8 cellular contexts compared by ENCODE assay signal in the genomic region with DNA sequence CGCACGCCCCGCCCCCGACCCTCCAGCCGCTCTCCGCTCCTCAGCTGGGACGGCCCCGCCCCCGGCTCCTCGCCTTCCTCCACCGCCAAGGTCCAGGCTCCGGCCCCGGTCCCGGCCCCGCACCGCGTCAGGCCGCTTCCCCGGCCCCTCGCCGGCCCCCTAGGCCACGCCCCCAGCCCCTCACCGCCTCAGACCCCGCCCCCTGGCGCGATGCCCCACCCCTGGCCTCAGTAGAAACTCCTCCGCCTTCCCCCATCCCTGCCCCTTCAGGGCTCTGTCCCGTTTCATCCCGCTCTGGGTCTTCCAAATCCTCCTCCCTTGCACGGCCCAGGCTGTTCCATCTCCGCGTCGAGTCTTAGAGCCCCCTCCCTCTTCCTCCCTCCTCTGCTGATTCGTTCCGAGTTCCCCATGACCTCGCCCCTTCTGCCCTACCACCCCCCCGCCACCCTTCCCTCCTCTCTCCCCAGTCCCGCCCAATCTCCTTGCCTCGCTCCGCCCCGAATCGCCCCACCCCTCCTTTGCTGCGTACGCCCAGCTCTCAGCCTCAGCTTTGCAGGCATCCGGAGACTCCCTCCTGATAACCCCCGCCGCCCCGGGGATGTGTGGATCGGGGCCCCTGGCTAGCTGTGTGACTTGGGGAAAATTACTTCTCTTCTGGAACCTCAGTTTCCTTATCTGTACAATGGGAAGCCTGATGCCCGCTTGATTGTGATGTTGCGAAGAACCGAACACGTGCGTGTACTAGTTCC. TPM values are rescaled to one million over a fixed set of nuclear protein-coding genes. Genes with fewer than 3 reads are reported as not detected.
DNase-seq lines count a peak whose midpoint lies in the region; ATAC-seq, FAIRE-seq and TF ChIP-seq lines count a peak whose summit lies in the region.

No MANE protein-coding gene starts in this region.

- no peak for TF ChIP-seq POLR2A in GM12891 (IDR thresholded peaks at IDR 0.05; ENCODE audit: low read depth, low read length)
- TF ChIP-seq POLR2A in esophagus squamous epithelium (IDR thresholded peaks at IDR 0.05), result no peak

- peak overlapping the region; percentile 57 to 97 (median 90) for H3K4me3 ChIP-seq in esophagus squamous epithelium
- H3K4me3 ChIP-seq in muscle layer of colon (ENCODE audit: low read depth in 1 of 2, low read length in 2 of 2), result peak overlapping the region; percentile 53 to 89

- WGBS in esophagus squamous epithelium, 2 donors, result 16 to 21% methylated on average over 14 to 16 of the region's 54 CpGs

- no peak overlapping the region for H3K9ac ChIP-seq in muscle layer of colon (ENCODE audit: low read length)

- H3K9me3 ChIP-seq in esophagus squamous epithelium, result no peaks in the 10 kb centered on the region
- H3K9me3 ChIP-seq in muscle layer of colon (ENCODE audit: low read length), result no peaks in the 10 kb centered on the region

- ATAC-seq in GM21360 (IDR thresholded peaks at IDR 0.05; ENCODE audit: unreplicated experiment), result no peak

- H3K27ac ChIP-seq in esophagus squamous epithelium, result peak overlapping the region; percentile 88 to 94 (median 91)
- H3K27ac ChIP-seq in muscle layer of colon (ENCODE audit: low read depth, low read length), result no peak overlapping the region

- no peak for TF ChIP-seq CTCF in esophagus squamous epithelium (IDR thresholded peaks at IDR 0.05)

- DNase-seq in GM12891 (ENCODE audit: insufficient read length, low spot score) (peak; percentile 85), HTR-8/SVneo (ENCODE audit: insufficient read length, low spot score) (peak; percentile 89), OCI-M1 (lab: John Stamatoyannopoulos, UW) (peak; percentile 91), esophagus squamous epithelium (lab: John Stamatoyannopoulos, UW) (peak; percentile 24)
- DNase-seq in activated T-cell treated with anti-CD3 and anti-CD28 coated beads, Interleukin-2, amount 50 U/mL, for 48 hours, result peak; percentile 92 to 94
- DNase-seq in stimulated activated CD8-positive, alpha-beta memory T cell treated with anti-CD3 and anti-CD28 coated beads, Interleukin-4, amount 100 ng/mL, for 48 hours, result peak; percentile 92

- H3K27me3 ChIP-seq in esophagus squamous epithelium, result no peaks in the 10 kb centered on the region
- no peaks in the 10 kb centered on the region for H3K27me3 ChIP-seq in muscle layer of colon (ENCODE audit: control insufficient read depth in 1 of 2, insufficient read depth in 2 of 2, low read length in 2 of 2)

- FAIRE-seq in GM12891 (lab: Jason Lieb, UNC) (peak; percentile 92), HTR-8/SVneo (lab: Jason Lieb, UNC) (peak; percentile 95)

- H3K4me1 ChIP-seq in esophagus squamous epithelium, result peaks cover 11 to 51% (median 18%) of the 10 kb centered on the region in 3 donors
- peaks cover 16% of the 10 kb centered on the region for H3K4me1 ChIP-seq in muscle layer of colon (ENCODE audit: insufficient read depth, low read length)

- intact Hi-C loops in esophagus squamous epithelium (cut with DNase I), result no loop called here

- H3K36me3 ChIP-seq in esophagus squamous epithelium (no peaks in the 10 kb centered on the region), muscle layer of colon (ENCODE audit: insufficient read depth, low read length) (no peaks in the 10 kb centered on the region)

TF ChIP-seq in GM12891, 5 proteins besides CTCF, POLR2A, EP300 and RAD21:
- TF ChIP-seq TAF1 (IDR thresholded peaks at IDR 0.05; ENCODE audit: low read depth, low read length) (no peak), SPI1 (IDR thresholded peaks at IDR 0.05; ENCODE audit: low read depth, low read length) (no peak), POU2F2 (IDR thresholded peaks at IDR 0.05; ENCODE audit: low read depth, low read length) (no peak), PAX5 (IDR thresholded peaks at IDR 0.05; ENCODE audit: insufficient read depth, low read length, severe bottlenecking) (no peak), POLR2AphosphoS5 (IDR thresholded peaks at IDR 0.05; ENCODE audit: low read depth, low read length) (no peak)

RNA-seq across cellular contexts. Expression of gene ASAP3, which starts 0.4 kb away (rescaled TPM):
- polyA plus RNA-seq in GM12891 (2012; ENCODE audit: low read depth, missing spikeins), result not detected
- total RNA-seq in esophagus squamous epithelium, result 10 to 100 TPM; 17.6 to 39.0 (median 30.5) TPM

RNA-seq across cellular contexts. Expression of gene E2F2, which starts 46.6 kb away (rescaled TPM):
- 2.5 TPM for polyA plus RNA-seq in GM12891 (2012; ENCODE audit: low read depth, missing spikeins)
- 10 to 100 TPM; 10.1 to 16.9 (median 11.8) TPM for total RNA-seq in esophagus squamous epithelium

RNA-seq across cellular contexts. Expression of gene TCEA3, which starts 59.9 kb away (rescaled TPM):
- polyA plus RNA-seq in GM12891 (2012; ENCODE audit: low read depth, missing spikeins), result 0.09 TPM
- 10 to 100 TPM in 3 of 4 donors, 1 to 10 TPM in 1; 9.1 to 30.7 (median 25.1) TPM for total RNA-seq in esophagus squamous epithelium

Comparison
In these comparisons a context has a peak if more than half of its experiments do, and no peak if none do; other contexts are left out.
1. DNase-seq: peak in every context shown above with its lines; median percentile 93 in activated T-cell treated with anti-CD3 and anti-CD28 coated beads, Interleukin-2, amount 50 U/mL, for 48 hours; 92 in stimulated activated CD8-positive, alpha-beta memory T cell treated with anti-CD3 and anti-CD28 coated beads, Interleukin-4, amount 100 ng/mL, for 48 hours; 91 in OCI-M1; 89 in HTR-8/SVneo; 85 in GM12891; 24 in esophagus squamous epithelium.